In the genomic region with DNA sequence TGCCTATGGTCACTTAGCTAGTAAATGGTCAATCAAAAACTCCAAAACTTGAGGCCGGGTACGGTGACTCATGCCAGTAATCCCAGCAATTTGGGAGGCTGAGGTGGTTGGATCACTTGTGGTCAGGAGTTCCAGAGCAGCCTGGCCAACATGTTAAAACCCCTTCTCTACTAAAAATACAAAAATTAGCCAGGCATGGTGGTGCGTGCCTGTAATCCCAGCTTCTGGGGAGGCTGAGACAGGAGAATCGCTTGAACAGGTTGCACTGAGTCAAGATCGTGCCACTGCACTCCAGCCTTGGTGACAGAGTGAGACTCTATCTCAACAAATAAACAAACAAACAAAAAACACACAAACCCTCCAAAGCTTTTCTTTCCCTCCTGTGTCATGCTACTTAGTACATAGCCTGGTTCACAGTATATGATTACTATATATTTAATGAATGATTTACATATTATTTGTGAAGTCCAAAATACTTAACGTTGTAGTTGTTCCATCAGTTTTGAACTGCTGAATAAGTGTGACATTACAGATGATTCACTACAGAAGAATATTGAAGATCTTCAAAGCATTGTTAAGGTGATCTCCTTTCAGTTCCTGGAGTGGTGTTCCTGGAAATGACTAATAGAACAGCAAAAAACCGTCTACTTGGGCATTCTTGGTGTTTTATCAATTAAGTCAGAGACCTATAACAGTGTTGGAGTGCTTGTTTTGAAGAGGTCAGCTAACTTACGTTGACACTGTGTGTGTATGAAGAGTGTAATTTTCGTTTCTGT, we compare ENCODE assay signal across 13 cellular contexts.
DNase-seq lines count a peak whose midpoint lies in the region; ATAC-seq and TF ChIP-seq lines count a peak whose summit lies in the region.
"Had no signal": no experiment of that assay in that cellular context is flagged by ENCODE, and none has a peak within 500 bp of the region (broad histone marks: within the 10 kb centered on the region; RNA-seq: fewer than 3 reads in every experiment).

No MANE protein-coding gene starts in this region.

- H3K9me3 Mint-ChIP-seq in Calu3 (ENCODE audit: low read depth, unreplicated experiment): no peaks in the 10 kb centered on the region

- CTCF ChIA-PET in Calu3 (lab: Charles Lee): no interaction called here

- H3K4ac ChIP-seq in mesendoderm (ENCODE audit: low read depth, low read length): no peak overlapping the region

- DNase-seq in Calu3 (no peak), M059J (ENCODE audit: low read depth) (peak; percentile 87), astrocyte of the hippocampus (ENCODE audit: low read depth, low spot score) (peak; percentile 71), mesendoderm (peak; percentile 22), left ventricle myocardium inferior (no peak), heart right ventricle (no peak)
- DNase-seq: foreskin melanocyte, H7, OCI-M1 had no signal

- no peak overlapping the region for H3K4me2 ChIP-seq in mesendoderm (ENCODE audit: low read length)
- H3K4me2 ChIP-seq: KMS-11, neural progenitor cell had no signal

- no peak overlapping the region for H3K18ac ChIP-seq in mesendoderm (ENCODE audit: low read length)

- no peak overlapping the region for H4K8ac ChIP-seq in mesendoderm (ENCODE audit: low read depth, low read length)

- H2BK120ac ChIP-seq in mesendoderm (ENCODE audit: low read depth, low read length): no peak overlapping the region

- H3K4me3 ChIP-seq in mesendoderm (ENCODE audit: low read length) (no peak overlapping the region), left ventricle myocardium inferior (no peak overlapping the region), heart right ventricle (no peak overlapping the region)
- H3K4me3 ChIP-seq: neural progenitor cell had no signal

- H3K27me3 ChIP-seq in mesendoderm (ENCODE audit: insufficient read depth, low read length, poor library complexity) (no peaks in the 10 kb centered on the region), left ventricle myocardium inferior (ENCODE audit: low read depth) (no peaks in the 10 kb centered on the region), heart right ventricle (no peaks in the 10 kb centered on the region)
- H3K27me3 ChIP-seq: neural progenitor cell had no signal

- H3K79me2 ChIP-seq in mesendoderm (ENCODE audit: control insufficient read depth, insufficient read depth, low read length): no peaks in the 10 kb centered on the region

- no CpG with 5 or more reads among the region's 9 CpGs for WGBS in mesendoderm (ENCODE audit: extremely low coverage, insufficient coverage, low lambda C conversion rate)
- 86% methylated on average over 9 of the region's 9 CpGs for WGBS in heart right ventricle, 2 donors

- no peak overlapping the region for H3K56ac ChIP-seq in mesendoderm (ENCODE audit: low read length)

- no peak overlapping the region for H3K27ac ChIP-seq in mesendoderm (ENCODE audit: low read depth, low read length)
- H3K27ac ChIP-seq in left ventricle myocardium inferior (replicated peaks): no peak overlapping the region
- peak overlapping the region in 1 of 10 donors; percentile 26 for H3K27ac ChIP-seq in heart right ventricle
- H3K27ac ChIP-seq: KMS-11, neural progenitor cell had no signal

- H3K23ac ChIP-seq in mesendoderm (ENCODE audit: low read length): no peak overlapping the region

- H3K27me3 Mint-ChIP-seq in Calu3 (ENCODE audit: unreplicated experiment): no peaks in the 10 kb centered on the region

- no peak overlapping the region for H2BK15ac ChIP-seq in mesendoderm (replicated peaks; ENCODE audit: low read depth)

- H3K4me3 Mint-ChIP-seq in Calu3 (ENCODE audit: low read depth, unreplicated experiment): no peak overlapping the region
- H3K4me3 Mint-ChIP-seq: neural progenitor cell had no signal

- H3K4me1 ChIP-seq in mesendoderm (ENCODE audit: control insufficient read depth, low read depth, low read length) (no peaks in the 10 kb centered on the region), left ventricle myocardium inferior (peaks cover 4% of the 10 kb centered on the region), heart right ventricle (peaks cover 0 to 15% (median 0%) of the 10 kb centered on the region in 9 donors)
- H3K4me1 ChIP-seq: neural progenitor cell had no signal

- no peak overlapping the region for H3K9ac ChIP-seq in mesendoderm (ENCODE audit: low read length)
- H3K9ac ChIP-seq: KMS-11, neural progenitor cell had no signal

- no peaks in the 10 kb centered on the region for H3K79me1 ChIP-seq in mesendoderm (ENCODE audit: low read length)

- H3K36me3 ChIP-seq in mesendoderm (ENCODE audit: control insufficient read depth, insufficient read depth, low read length): no peaks in the 10 kb centered on the region
- no peaks in the 10 kb centered on the region for H3K36me3 ChIP-seq in left ventricle myocardium inferior
- peaks cover 0 to 4% (median 0%) of the 10 kb centered on the region in 9 donors for H3K36me3 ChIP-seq in heart right ventricle
- H3K36me3 ChIP-seq: neural progenitor cell had no signal

- H3K9me3 ChIP-seq in left ventricle myocardium inferior (replicated peaks): no peaks in the 10 kb centered on the region
- no peaks in the 10 kb centered on the region for H3K9me3 ChIP-seq in heart right ventricle

- peaks cover 5% of the 10 kb centered on the region for H3K36me3 Mint-ChIP-seq in Calu3 (ENCODE audit: insufficient read depth, unreplicated experiment)
- H3K36me3 Mint-ChIP-seq: neural progenitor cell had no signal

- H3K27ac Mint-ChIP-seq in Calu3 (ENCODE audit: unreplicated experiment): peak overlapping the region; percentile 76
- H3K27ac Mint-ChIP-seq: neural progenitor cell had no signal

- ATAC-seq in HG03139 (IDR thresholded peaks at IDR 0.05; ENCODE audit: unreplicated experiment) (no peak), HG03342 (IDR thresholded peaks at IDR 0.05; ENCODE audit: unreplicated experiment) (no peak), heart right ventricle (no peak)

- H2AK5ac ChIP-seq in mesendoderm (ENCODE audit: low read length): no peak overlapping the region

- BruUV-seq in Calu3 (replicated peaks; lab: Mats Ljungman, UMichigan): no TSS peak

- TF ChIP-seq CTCF in Calu3 (IDR thresholded peaks at IDR 0.05; ENCODE audit: unreplicated experiment) (no peak), left ventricle myocardium inferior (IDR thresholded peaks at IDR 0.05; ENCODE audit: borderline replicate concordance) (no peak), heart right ventricle (IDR thresholded peaks at IDR 0.05) (no peak)

- H3K4me1 Mint-ChIP-seq in Calu3 (ENCODE audit: low read depth, unreplicated experiment): peaks cover 15% of the 10 kb centered on the region
- H3K4me1 Mint-ChIP-seq: neural progenitor cell had no signal

- H2BK5ac ChIP-seq in mesendoderm (ENCODE audit: low read length): no peak overlapping the region

- no peak overlapping the region for H4K5ac ChIP-seq in mesendoderm (ENCODE audit: low read length)

- intact Hi-C loops in Calu3 (cut with micrococcal nuclease; ENCODE audit: unreplicated experiment): no loop called here
- intact Hi-C loops in left ventricle myocardium inferior (cut with micrococcal nuclease): no loop called here
- intact Hi-C loops in heart right ventricle (cut with DNase I): no loop called here

Comparison
In these comparisons a context has a peak if more than half of its experiments do, and no peak if none do; other contexts are left out.
1. DNase-seq: peak in M059J (single experiment), astrocyte of the hippocampus (single experiment) and mesendoderm (single experiment); none in Calu3 (single experiment), left ventricle myocardium inferior (single experiment) and heart right ventricle (0 of 2).